In genomic region chr9:133493845-133494540, GRCh38 we compare ENCODE assay signal across 1 cellular context.
TF ChIP-seq lines count a peak whose summit lies in the region.

No MANE protein-coding gene starts in this region.

TF ChIP-seq in H1, 55 proteins besides CTCF, POLR2A, EP300 and RAD21:
- TF ChIP-seq SP2 (IDR thresholded peaks at IDR 0.05; ENCODE audit: low read length) (no peak), SP1 (IDR thresholded peaks at IDR 0.05; ENCODE audit: low read depth, low read length) (no peak), CEBPB (IDR thresholded peaks at IDR 0.05; ENCODE audit: low read depth, low read length) (no peak), ASH2L (IDR thresholded peaks at IDR 0.05; ENCODE audit: low read length) (no peak), ATF3 (IDR thresholded peaks at IDR 0.05; ENCODE audit: insufficient read depth, low read depth, low read length) (no peak), CHD7 (IDR thresholded peaks at IDR 0.05; ENCODE audit: insufficient replicate concordance, low read length) (no peak), TAF1 (IDR thresholded peaks at IDR 0.05; ENCODE audit: low read depth, low read length) (no peak), POU5F1 (IDR thresholded peaks at IDR 0.05; ENCODE audit: low read depth, low read length) (no peak), TCF12 (IDR thresholded peaks at IDR 0.05; ENCODE audit: low read depth, low read length) (no peak), KDM1A (IDR thresholded peaks at IDR 0.05; ENCODE audit: borderline replicate concordance, low read length) (no peak), SIRT6 (IDR thresholded peaks at IDR 0.05; ENCODE audit: low read length) (no peak)
